8 cellular contexts compared by ENCODE assay signal in the genomic region with DNA sequence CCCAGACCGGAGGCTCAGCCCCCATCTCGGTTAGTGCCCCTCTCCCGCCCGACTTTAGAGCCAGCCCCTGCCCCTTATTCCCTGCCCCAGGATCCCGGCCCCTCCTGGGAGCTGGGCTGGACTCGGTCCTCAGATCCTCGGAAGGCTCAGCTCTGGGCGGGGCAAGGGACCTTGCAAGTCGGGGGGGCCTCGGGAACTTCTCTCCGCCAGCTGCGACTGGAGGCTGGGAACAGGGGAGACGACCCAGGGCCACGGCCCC. TPM values are rescaled to one million over a fixed set of nuclear protein-coding genes. Genes with fewer than 3 reads are reported as not detected.
DNase-seq lines count a peak whose midpoint lies in the region; ATAC-seq lines count a peak whose summit lies in the region.

No MANE protein-coding gene starts in this region.

- peak overlapping the region; percentile 99 for H3K27ac ChIP-seq in skeletal muscle tissue (ENCODE audit: low read depth, low read length)

- ATAC-seq in activated naive CD4-positive, alpha-beta T cell treated with anti-CD3 and anti-CD28 coated beads, Interleukin-2, amount 50 U/mL, for 72 hours = no peak
- ATAC-seq in left ventricle myocardium superior (peak; percentile 41), GM21423 (IDR thresholded peaks at IDR 0.05; ENCODE audit: unreplicated experiment) (no peak)

- intact Hi-C loops in left ventricle myocardium superior (cut with micrococcal nuclease) = no loop called here

- peak overlapping the region; percentile 46 to 68 for H3K27ac Mint-ChIP-seq in activated naive CD4-positive, alpha-beta T cell treated with anti-CD3 and anti-CD28 coated beads, Interleukin-2, amount 50 U/mL, for 72 hours

- no peaks in the 10 kb centered on the region for H3K9me3 ChIP-seq in skeletal muscle tissue (ENCODE audit: control insufficient read depth in 3 of 3, low read length in 3 of 3)

- peak overlapping the region; percentile 86 to 96 (median 92) for H3K9ac ChIP-seq in skeletal muscle tissue (ENCODE audit: low read depth in 1 of 3, low read length in 3 of 3)

- no peaks in the 10 kb centered on the region for H3K36me3 Mint-ChIP-seq in activated naive CD4-positive, alpha-beta T cell treated with anti-CD3 and anti-CD28 coated beads, Interleukin-2, amount 50 U/mL, for 72 hours

- H3K4me1 ChIP-seq in skeletal muscle tissue (ENCODE audit: control insufficient read depth in 3 of 3, insufficient read depth in 3 of 3, low read length in 3 of 3) = peaks cover 41 to 56% (median 50%) of the 10 kb centered on the region in 3 donors

- H3K9me3 Mint-ChIP-seq in activated naive CD4-positive, alpha-beta T cell treated with anti-CD3 and anti-CD28 coated beads, Interleukin-2, amount 50 U/mL, for 72 hours = no peaks in the 10 kb centered on the region

- H3K27me3 ChIP-seq in H7 (ENCODE audit: control insufficient read depth, insufficient read depth, low read length) (peaks cover 12% of the 10 kb centered on the region), skeletal muscle tissue (ENCODE audit: control insufficient read depth in 3 of 3, insufficient read depth in 3 of 3, low read length in 3 of 3) (peaks cover 0 to 5% (median 0%) of the 10 kb centered on the region in 3 donors)

- DNase-seq in H7 (peak; percentile 88), left ventricle myocardium superior (no peak), NCI-H82 treated with DMSO at 0.1 percent for 48 hours (lab: John Stamatoyannopoulos, UW; ENCODE audit: unreplicated experiment) (no peak), HUDEP-2 (lab: John Stamatoyannopoulos, UW; ENCODE audit: unreplicated experiment in 76 of 76) (no peak), RPMI8226 (no peak)
- no peak for DNase-seq in activated naive CD4-positive, alpha-beta T cell treated with anti-CD3 and anti-CD28 coated beads, Interleukin-2, amount 50 U/mL, for 72 hours (ENCODE audit: low spot score in 2 of 2)

- H3K4me3 ChIP-seq in H7 (ENCODE audit: insufficient read depth, low read depth, low read length) (peak overlapping the region; percentile 66), skeletal muscle tissue (ENCODE audit: low read length in 3 of 3) (peak overlapping the region; percentile 83 to 88 (median 85))

- H3K36me3 ChIP-seq in H7 (replicated peaks; ENCODE audit: control insufficient read depth, insufficient read depth, low read length) (no peaks in the 10 kb centered on the region), skeletal muscle tissue (ENCODE audit: control insufficient read depth in 3 of 3, insufficient read depth in 3 of 3, low read length in 3 of 3) (no peaks in the 10 kb centered on the region)

RNA-seq across cellular contexts. Expression of a gene that starts 2.5 kb away (rescaled TPM):
- total RNA-seq in H7 (2014; rRNA removed; shearing (Covaris generic)) = not detected in 2 replicates
- total RNA-seq in activated naive CD4-positive, alpha-beta T cell treated with anti-CD3 and anti-CD28 coated beads, Interleukin-2, amount 50 U/mL, for 72 hours = not detected
- 41.8 TPM for total RNA-seq in left ventricle myocardium superior
- 11.5 TPM for total RNA-seq in skeletal muscle tissue

RNA-seq across cellular contexts. Expression of a gene that starts 12.4 kb away (rescaled TPM):
- 23.4 and 26.7 TPM in 2 replicates for total RNA-seq in H7 (2014; rRNA removed; shearing (Covaris generic))
- total RNA-seq in activated naive CD4-positive, alpha-beta T cell treated with anti-CD3 and anti-CD28 coated beads, Interleukin-2, amount 50 U/mL, for 72 hours = 1 to 10 TPM in 1 of 2 donors, not detected in 1; 1.7 TPM
- total RNA-seq in left ventricle myocardium superior (21.2 TPM), skeletal muscle tissue (4.2 TPM)

RNA-seq across cellular contexts. Expression of a gene that starts 13.4 kb away (rescaled TPM):
- total RNA-seq in H7 (2014; rRNA removed; shearing (Covaris generic)) = 1.7 and 2.7 TPM in 2 replicates
- not detected for total RNA-seq in activated naive CD4-positive, alpha-beta T cell treated with anti-CD3 and anti-CD28 coated beads, Interleukin-2, amount 50 U/mL, for 72 hours
- total RNA-seq in left ventricle myocardium superior = 31.3 TPM
- total RNA-seq in skeletal muscle tissue = 25.6 TPM

RNA-seq across cellular contexts. Expression of a gene that starts 49.3 kb away (rescaled TPM):
- total RNA-seq in H7 (2014; rRNA removed; shearing (Covaris generic)) = not detected in 2 replicates
- not detected for total RNA-seq in activated naive CD4-positive, alpha-beta T cell treated with anti-CD3 and anti-CD28 coated beads, Interleukin-2, amount 50 U/mL, for 72 hours
- not detected for total RNA-seq in left ventricle myocardium superior
- not detected for total RNA-seq in skeletal muscle tissue
